7 cellular contexts compared by ENCODE assay signal in the genomic region with DNA sequence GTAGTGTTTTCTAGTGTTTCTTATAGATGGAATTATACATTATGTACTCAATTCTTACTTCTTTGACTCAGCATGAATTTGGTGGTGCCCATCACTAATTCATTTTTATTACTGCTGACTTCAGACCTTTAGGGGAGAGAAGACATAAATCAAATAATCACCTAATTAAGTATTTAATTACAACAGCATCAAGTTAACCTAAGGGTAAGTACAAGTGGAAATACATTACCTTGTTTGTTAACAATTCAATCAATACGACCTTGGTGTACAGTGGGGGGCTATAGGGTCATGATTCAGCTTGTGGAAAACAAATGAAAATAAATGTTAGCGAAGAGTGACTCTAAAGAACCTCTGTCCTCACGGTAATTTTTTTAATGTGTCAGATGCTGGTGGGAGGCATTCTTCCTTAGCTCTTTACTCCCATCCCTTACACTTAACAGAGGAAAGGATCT. TPM values are rescaled to one million over a fixed set of nuclear protein-coding genes. Genes with fewer than 3 reads are reported as not detected.
DNase-seq lines count a peak whose midpoint lies in the region; ATAC-seq, FAIRE-seq and TF ChIP-seq lines count a peak whose summit lies in the region.

No MANE protein-coding gene starts in this region.

- H3K9ac ChIP-seq in HUES6 (ENCODE audit: low read length) (peak overlapping the region; percentile 73), keratinocyte (ENCODE audit: control insufficient read depth, extremely low read depth, insufficient read depth, low read length) (peak overlapping the region; percentile 93), stomach smooth muscle (ENCODE audit: low read length in 2 of 2) (peak overlapping the region; percentile 29 to 80)

- dilution Hi-C loops in keratinocyte (cut with MboI; ENCODE audit: extremely low pct_ligation_motif_present, low sequenced_read_pairs) = no loop called here

- H2AFZ ChIP-seq in keratinocyte (ENCODE audit: control insufficient read depth, low read length) = peak overlapping the region; percentile 93

- peaks cover 26% of the 10 kb centered on the region for H3K4me1 Mint-ChIP-seq in activated naive CD8-positive, alpha-beta T cell treated with anti-CD3 and anti-CD28 coated beads for 36 hours

- DNase-seq in activated naive CD8-positive, alpha-beta T cell treated with anti-CD3 and anti-CD28 coated beads for 36 hours = no peak
- DNase-seq in keratinocyte (ENCODE audit: low read depth, low spot score) (no peak), midbrain (lab: John Stamatoyannopoulos, UW) (no peak), GF-D8 (lab: John Stamatoyannopoulos, UW) (no peak)

- H3K27me3 Mint-ChIP-seq in activated naive CD8-positive, alpha-beta T cell treated with anti-CD3 and anti-CD28 coated beads for 36 hours = no peaks in the 10 kb centered on the region

- H3K27me3 ChIP-seq in HUES6 (ENCODE audit: control insufficient read depth, insufficient read depth, low read length) = no peaks in the 10 kb centered on the region
- H3K27me3 ChIP-seq in keratinocyte (ENCODE audit: control insufficient read depth, extremely low read depth, insufficient read depth, low read length) = no peaks in the 10 kb centered on the region
- no peaks in the 10 kb centered on the region for H3K27me3 ChIP-seq in stomach smooth muscle (ENCODE audit: control insufficient read depth in 1 of 2, insufficient read depth in 2 of 2, low read length in 2 of 2)

- 0 out of 2 replicates have a peak, but pooled peaks cover under 1% of the 10 kb centered on the region for H3K36me3 ChIP-seq in HUES6 (ENCODE audit: control insufficient read depth, insufficient read depth, low read length)
- H3K36me3 ChIP-seq in keratinocyte (ENCODE audit: control insufficient read depth in 2 of 2, extremely low read depth in 1 of 2, insufficient read depth in 2 of 2, low read length in 2 of 2) = peaks cover 0 to 2% of the 10 kb centered on the region in 2 experiments
- H3K36me3 ChIP-seq in stomach smooth muscle (ENCODE audit: control insufficient read depth in 2 of 2, insufficient read depth in 2 of 2, low read length in 2 of 2) = peaks cover 0 to under 1% of the 10 kb centered on the region in 2 donors

- no peaks in the 10 kb centered on the region for H3K9me3 Mint-ChIP-seq in activated naive CD8-positive, alpha-beta T cell treated with anti-CD3 and anti-CD28 coated beads for 36 hours

- no peaks in the 10 kb centered on the region for H3K36me3 Mint-ChIP-seq in activated naive CD8-positive, alpha-beta T cell treated with anti-CD3 and anti-CD28 coated beads for 36 hours

- peak overlapping the region; percentile 91 for H3K4me2 ChIP-seq in keratinocyte (ENCODE audit: control insufficient read depth, extremely low read depth, insufficient read depth, low read depth, low read length)

- H4K20me1 ChIP-seq in keratinocyte (ENCODE audit: control insufficient read depth, extremely low read depth, insufficient read depth, low read length) = peaks cover 4% of the 10 kb centered on the region

- peak overlapping the region; percentile 93 for H3K4me3 ChIP-seq in HUES6 (ENCODE audit: low read depth, low read length)
- peak overlapping the region; percentile 79 to 98 (median 94) for H3K4me3 ChIP-seq in keratinocyte (ENCODE audit: control insufficient read depth in 2 of 3, extremely low read depth in 1 of 3, insufficient read depth in 2 of 3, low read depth in 1 of 3, low read length in 3 of 3)
- H3K4me3 ChIP-seq in stomach smooth muscle (ENCODE audit: low read length in 2 of 2) = peak overlapping the region; percentile 84 to 94

- no peak for TF ChIP-seq CTCF in keratinocyte (optimal IDR thresholded peaks at IDR 0.05 in 1 of 3, IDR thresholded peaks at IDR 0.05 in 1 of 3, conservative IDR thresholded peaks at IDR 0.05 in 1 of 3; ENCODE audit: extremely low read depth in 1 of 3, insufficient read depth in 2 of 3, low read length in 3 of 3)

- peak overlapping the region; percentile 88 for H3K27ac Mint-ChIP-seq in activated naive CD8-positive, alpha-beta T cell treated with anti-CD3 and anti-CD28 coated beads for 36 hours

- H3K9me3 ChIP-seq in HUES6 (ENCODE audit: control insufficient read depth, insufficient read depth, low read depth, low read length) (no peaks in the 10 kb centered on the region), keratinocyte (ENCODE audit: control insufficient read depth, low read depth, low read length) (no peaks in the 10 kb centered on the region), stomach smooth muscle (ENCODE audit: control insufficient read depth in 2 of 2, low read length in 2 of 2) (no peaks in the 10 kb centered on the region)

- H3K27ac ChIP-seq in HUES6 (ENCODE audit: low read depth, low read length) (no peak overlapping the region), keratinocyte (ENCODE audit: control insufficient read depth, insufficient read depth, low read length) (peak overlapping the region; percentile 70), stomach smooth muscle (ENCODE audit: low read length) (peak overlapping the region; percentile 94)

- H3K4me3 Mint-ChIP-seq in activated naive CD8-positive, alpha-beta T cell treated with anti-CD3 and anti-CD28 coated beads for 36 hours = peak overlapping the region; percentile 88

- ATAC-seq in HG02759 (IDR thresholded peaks at IDR 0.05; ENCODE audit: unreplicated experiment) = no peak

- peaks cover 35% of the 10 kb centered on the region for H3K79me2 ChIP-seq in keratinocyte (ENCODE audit: control insufficient read depth, insufficient read depth, low read length)

- no peak for FAIRE-seq in keratinocyte (lab: Jason Lieb, UNC)

- no peaks in the 10 kb centered on the region for H3K9me1 ChIP-seq in keratinocyte (ENCODE audit: control insufficient read depth, extremely low read depth, insufficient read depth, low read length)

- peaks cover 17% of the 10 kb centered on the region for H3K4me1 ChIP-seq in HUES6 (ENCODE audit: control insufficient read depth, insufficient read depth, low read length)
- peaks cover 9% of the 10 kb centered on the region for H3K4me1 ChIP-seq in keratinocyte (ENCODE audit: control insufficient read depth, extremely low read depth, insufficient read depth, low read length)
- H3K4me1 ChIP-seq in stomach smooth muscle (ENCODE audit: control insufficient read depth, insufficient read depth, low read length) = peaks cover 14% of the 10 kb centered on the region

RNA-seq across cellular contexts. Expression of gene CAPN7, which starts 0.5 kb away (rescaled TPM):
- 10 to 100 TPM; 20.4 to 23.6 TPM for total RNA-seq in activated naive CD8-positive, alpha-beta T cell treated with anti-CD3 and anti-CD28 coated beads for 36 hours
- polyA plus RNA-seq in keratinocyte = 16.6 to 29.3 TPM (median 16.8 TPM) in 3 replicates
- 21.3 TPM for polyA plus RNA-seq in keratinocyte (2011; ENCODE audit: low read depth)
- polyA plus RNA-seq in keratinocyte (2011; cell fraction: cytosol; rRNA removed) = 18.9 and 29.5 TPM in 2 replicates
- 32.7 and 44.4 TPM in 2 replicates for polyA plus RNA-seq in keratinocyte (2011; cell fraction: nucleus; rRNA removed)
- polyA plus RNA-seq in keratinocyte (2012; ENCODE audit: low replicate concordance) = 15.1 and 21.3 TPM in 2 replicates
- 5.5 to 25.8 TPM (median 12.0 TPM) in 3 replicates for polyA minus RNA-seq in keratinocyte
- 15.3 TPM for polyA minus RNA-seq in keratinocyte (2011; cell fraction: cytosol; rRNA and poly(A)+ RNA removed)
- 20.3 and 37.5 TPM in 2 replicates for polyA minus RNA-seq in keratinocyte (2011; cell fraction: nucleus; rRNA and poly(A)+ RNA removed)
